ENCODE assay signal across 16 cellular contexts in genomic region chr10:112768121-112768520, GRCh38.
"Had no signal": no experiment of that assay in that cellular context is flagged by ENCODE, and none has a peak within 500 bp of the region (broad histone marks: within the 10 kb centered on the region; RNA-seq: fewer than 3 reads in every experiment).

No MANE protein-coding gene starts in this region.

- H3K27ac ChIP-seq: breast epithelium, dorsolateral prefrontal cortex, stomach, thyroid gland, vagina had no signal

- ATAC-seq: activated T-cell treated with anti-CD3 and anti-CD28 coated beads, Interleukin-2, amount 50 U/mL, for 72 hours; mucosa of descending colon; natural killer cell treated with Interleukin-12 subunit alpha and Interleukin-12 subunit beta and Interleukin-15 and Interleukin-18, amount 100 ng/mL, for 72 hours had no signal

- H3K9me3 ChIP-seq: breast epithelium, mucosa of descending colon, stomach, thyroid gland, vagina had no signal

- H3K4me1 ChIP-seq: breast epithelium, stomach, thyroid gland, vagina had no signal

- H3K27me3 ChIP-seq: breast epithelium, dorsolateral prefrontal cortex, stomach, thyroid gland, vagina had no signal

- DNase-seq: activated CD4-positive, alpha-beta memory T cell treated with anti-CD3 and anti-CD28 coated beads for 36 hours; activated CD4-positive, alpha-beta T cell treated with anti-CD3 and anti-CD28 coated beads for 1 hour; activated gamma-delta T cell treated with Interleukin-2 at 50 U/mL for 16 hours; activated naive CD8-positive, alpha-beta T cell treated with anti-CD3 and anti-CD28 coated beads for 36 hours; activated T-cell treated with anti-CD3 and anti-CD28 coated beads, Interleukin-2, amount 50 U/mL, for 72 hours; anterior cingulate cortex; dorsolateral prefrontal cortex; mammary epithelial cell; mucosa of descending colon; stimulated activated CD4-positive, alpha-beta T cell treated with anti-CD3 and anti-CD28 coated beads, Interleukin-4, amount 100 ng/mL, for 4 hours; stomach; thyroid gland had no signal

- H3K36me3 ChIP-seq: breast epithelium, stomach, thyroid gland, vagina had no signal

- H3K4me3 ChIP-seq: breast epithelium, mucosa of descending colon, skin epidermis, stomach, thyroid gland, vagina had no signal
